1 cellular context compared by ENCODE assay signal in the genomic region with DNA sequence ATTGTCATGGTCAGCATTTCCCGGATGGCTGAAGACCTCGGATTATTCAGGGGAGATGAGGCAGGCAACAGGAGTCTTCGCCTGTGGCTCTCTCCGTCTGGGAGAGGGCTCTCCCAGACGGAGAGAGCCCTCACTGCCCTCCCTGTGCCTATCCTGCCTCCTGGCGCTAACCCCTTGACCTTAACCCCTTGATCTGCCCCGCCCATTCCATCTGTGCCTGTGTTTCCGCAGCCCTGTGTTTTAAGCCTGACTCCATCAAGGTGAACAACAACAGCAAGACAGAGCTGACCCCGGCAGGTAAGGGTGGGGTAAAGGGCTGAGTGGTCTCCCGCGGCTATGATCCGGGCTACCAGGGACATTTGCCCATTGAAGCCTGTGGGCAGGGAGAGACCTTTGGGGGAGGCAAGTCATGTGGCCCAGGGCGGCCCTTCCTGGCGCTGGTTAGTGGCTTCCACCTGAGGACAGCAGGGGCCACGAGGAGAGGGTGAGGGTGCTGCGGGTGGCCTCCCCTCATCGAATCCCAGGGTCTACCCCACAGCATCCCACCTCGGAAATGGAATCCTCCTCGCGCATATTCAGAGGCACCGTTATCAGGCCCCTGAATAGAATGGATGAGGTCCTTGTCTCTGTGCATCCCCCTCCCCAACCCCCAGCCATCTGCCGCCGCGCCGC.
TF ChIP-seq lines count a peak whose summit lies in the region.

No MANE protein-coding gene starts in this region.

TF ChIP-seq in neural cell, 6 proteins besides CTCF, POLR2A, EP300 and RAD21 (continued from another document):
- TF ChIP-seq, protein P1, sequence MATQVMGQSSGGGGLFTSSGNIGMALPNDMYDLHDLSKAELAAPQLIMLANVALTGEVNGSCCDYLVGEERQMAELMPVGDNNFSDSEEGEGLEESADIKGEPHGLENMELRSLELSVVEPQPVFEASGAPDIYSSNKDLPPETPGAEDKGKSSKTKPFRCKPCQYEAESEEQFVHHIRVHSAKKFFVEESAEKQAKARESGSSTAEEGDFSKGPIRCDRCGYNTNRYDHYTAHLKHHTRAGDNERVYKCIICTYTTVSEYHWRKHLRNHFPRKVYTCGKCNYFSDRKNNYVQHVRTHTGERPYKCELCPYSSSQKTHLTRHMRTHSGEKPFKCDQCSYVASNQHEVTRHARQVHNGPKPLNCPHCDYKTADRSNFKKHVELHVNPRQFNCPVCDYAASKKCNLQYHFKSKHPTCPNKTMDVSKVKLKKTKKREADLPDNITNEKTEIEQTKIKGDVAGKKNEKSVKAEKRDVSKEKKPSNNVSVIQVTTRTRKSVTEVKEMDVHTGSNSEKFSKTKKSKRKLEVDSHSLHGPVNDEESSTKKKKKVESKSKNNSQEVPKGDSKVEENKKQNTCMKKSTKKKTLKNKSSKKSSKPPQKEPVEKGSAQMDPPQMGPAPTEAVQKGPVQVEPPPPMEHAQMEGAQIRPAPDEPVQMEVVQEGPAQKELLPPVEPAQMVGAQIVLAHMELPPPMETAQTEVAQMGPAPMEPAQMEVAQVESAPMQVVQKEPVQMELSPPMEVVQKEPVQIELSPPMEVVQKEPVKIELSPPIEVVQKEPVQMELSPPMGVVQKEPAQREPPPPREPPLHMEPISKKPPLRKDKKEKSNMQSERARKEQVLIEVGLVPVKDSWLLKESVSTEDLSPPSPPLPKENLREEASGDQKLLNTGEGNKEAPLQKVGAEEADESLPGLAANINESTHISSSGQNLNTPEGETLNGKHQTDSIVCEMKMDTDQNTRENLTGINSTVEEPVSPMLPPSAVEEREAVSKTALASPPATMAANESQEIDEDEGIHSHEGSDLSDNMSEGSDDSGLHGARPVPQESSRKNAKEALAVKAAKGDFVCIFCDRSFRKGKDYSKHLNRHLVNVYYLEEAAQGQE (IDR thresholded peaks at IDR 0.05; ENCODE audit: borderline replicate concordance) = no peak
- TF ChIP-seq POLR2AphosphoS5 (IDR thresholded peaks at IDR 0.05) (no peak), SMC3 (conservative IDR thresholded peaks at IDR 0.05; ENCODE audit: poor library complexity) (no peak), EZH2 (IDR thresholded peaks at IDR 0.05; ENCODE audit: borderline replicate concordance, insufficient read depth, low read length, poor library complexity, severe bottlenecking) (no peak)
